ENCODE assay signal across 1 cellular context in the genomic region with DNA sequence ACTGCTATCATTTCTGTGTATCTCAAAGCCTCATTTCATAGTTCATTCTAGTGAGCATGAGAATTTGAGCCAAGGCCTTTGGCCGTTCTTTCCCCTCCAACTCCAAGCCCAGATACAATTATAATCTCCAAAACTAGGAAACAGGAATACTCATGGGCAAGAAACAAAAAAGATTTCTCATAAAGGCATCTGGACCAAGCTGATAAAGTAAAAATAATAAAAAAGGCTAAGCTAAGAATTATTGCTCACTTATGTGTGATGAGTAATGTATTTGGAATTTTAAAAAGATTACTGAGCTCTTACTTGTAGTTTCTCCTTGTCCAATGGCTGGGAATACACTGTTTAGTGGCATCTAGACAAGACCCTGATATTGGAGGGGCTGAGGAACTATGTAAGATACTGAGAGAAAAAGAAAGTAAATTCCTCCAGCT.
TF ChIP-seq lines count a peak whose summit lies in the region.

No MANE protein-coding gene starts in this region.

TF ChIP-seq in GM23338, 12 proteins besides CTCF, POLR2A, EP300 and RAD21 (continued from another document):
- no peak for TF ChIP-seq ZNF462 (CRISPR knock-in tag; IDR thresholded peaks at IDR 0.05)
- no peak for TF ChIP-seq STAT1 (IDR thresholded peaks at IDR 0.05; ENCODE audit: unreplicated experiment)
